Comparison of ENCODE assay signal across 24 cellular contexts in genomic region chr1:244821134-244821533, GRCh38.
"Had no signal": no experiment of that assay in that cellular context is flagged by ENCODE, and none has a peak within 500 bp of the region (broad histone marks: within the 10 kb centered on the region; RNA-seq: fewer than 3 reads in every experiment).

No MANE protein-coding gene starts in this region.

- H3K4me1 ChIP-seq: esophagus squamous epithelium, neural progenitor cell, prostate gland, right atrium auricular region, tibial nerve, uterus had no signal

- DNase-seq: activated CD4-positive, alpha-beta memory T cell treated with anti-CD3 and anti-CD28 coated beads, Interleukin-2, amount 10 ng/mL, durations not matched to agents 7 days and 5 days; activated CD4-positive, alpha-beta T cell treated with anti-CD3 and anti-CD28 coated beads for 48 hours; activated CD4-positive, CD25-positive, alpha-beta regulatory T cell; activated CD8-positive, alpha-beta memory T cell treated with anti-CD3 and anti-CD28 coated beads, Interleukin-2, amount 10 ng/mL, durations not matched to agents 7 days and 5 days; activated naive CD4-positive, alpha-beta T cell treated with Interleukin-2 at 50 U/mL for 16 hours; aorta; brain microvascular endothelial cell; esophagus squamous epithelium; foreskin fibroblast; hippocampal formation; naive thymus-derived CD4-positive, alpha-beta T cell; stimulated activated CD4-positive, alpha-beta T cell treated with anti-CD3 and anti-CD28 coated beads, Interleukin-2, amount 100 ng/mL, for 24 hours; stimulated activated naive CD8-positive, alpha-beta T cell treated with anti-CD3 and anti-CD28 coated beads, Interleukin-15, Interleukin-2, amounts not matched to agents 100 U/mL and 50 U/mL, for 24 hours; substantia nigra; T-cell; T-helper 9 cell; uterus had no signal

- H3K4me2 ChIP-seq: neural progenitor cell had no signal

- ATAC-seq: activated CD8-positive, alpha-beta memory T cell treated with anti-CD3 and anti-CD28 coated beads, Interleukin-2, amount 10 ng/mL, durations not matched to agents 7 days and 5 days; activated T-helper 17 cell treated with anti-CD3 and anti-CD28 coated beads, Interleukin-2, amount 50 U/mL, for 72 hours; naive thymus-derived CD4-positive, alpha-beta T cell; stimulated activated naive CD8-positive, alpha-beta T cell treated with anti-CD3 and anti-CD28 coated beads, Interleukin-15, Interleukin-2, amounts not matched to agents 100 U/mL and 50 U/mL, for 24 hours; T-cell had no signal

- H3K9me3 ChIP-seq: esophagus squamous epithelium, prostate gland, right atrium auricular region, tibial nerve, uterus had no signal

- H2AFZ ChIP-seq: neural progenitor cell had no signal

- H3K4me3 ChIP-seq: coronary artery, esophagus squamous epithelium, lung, neural progenitor cell, prostate gland, right atrium auricular region, tibial nerve, uterus had no signal

- H3K27me3 ChIP-seq: brain microvascular endothelial cell, right atrium auricular region, tibial nerve, uterus had no signal

- H3K9ac ChIP-seq: neural progenitor cell had no signal

- H3K27ac ChIP-seq: brain microvascular endothelial cell, coronary artery, esophagus squamous epithelium, neural progenitor cell, prostate gland, right atrium auricular region, tibial nerve, uterus had no signal

- H3K36me3 ChIP-seq: brain microvascular endothelial cell, esophagus squamous epithelium, neural progenitor cell, prostate gland, right atrium auricular region, tibial nerve, uterus had no signal
